Comparison of ENCODE assay signal across 15 cellular contexts in genomic region chr11:102171101-102171500, GRCh38.
A peak's percentile ranks its signal among the peaks of the same experiment; 100 is the strongest.
DNase-seq lines count a peak whose midpoint lies in the region; ATAC-seq and TF ChIP-seq lines count a peak whose summit lies in the region.
"Had no signal": no experiment of that assay in that cellular context is flagged by ENCODE, and none has a peak within 500 bp of the region (broad histone marks: within the 10 kb centered on the region; RNA-seq: fewer than 3 reads in every experiment).

No MANE protein-coding gene starts in this region.

- DNase-seq in GM23248 (peak; percentile 74), body of pancreas (no peak), left ventricle myocardium inferior (no peak), skeletal muscle cell (ENCODE audit: low read depth) (peak; percentile 42), NCI-H82 treated with DMSO at 0.1 percent for 48 hours (lab: John Stamatoyannopoulos, UW; ENCODE audit: unreplicated experiment) (no peak), SW480 (ENCODE audit: low spot score) (no peak), SIG-M5 (lab: John Stamatoyannopoulos, UW) (no peak)
- DNase-seq in activated naive CD4-positive, alpha-beta T cell treated with anti-CD3 and anti-CD28 coated beads, Interleukin-2, amount 50 U/mL, for 16 hours = no peak
- DNase-seq: CD8-positive, alpha-beta memory T cell; KBM-7; naive B cell; NCI-H446 treated with DMSO at 0.1 percent for 48 hours; stimulated activated CD4-positive, alpha-beta T cell treated with anti-CD3 and anti-CD28 coated beads, Interleukin-1b, Interleukin-23, amount 100 ng/mL, for 48 hours; stimulated activated naive CD8-positive, alpha-beta T cell treated with anti-CD3 and anti-CD28 coated beads, Interleukin-15, amount 100 ng/mL, for 72 hours; T-helper 17 cell had no signal

- H3K9ac ChIP-seq in GM23248 = peak overlapping the region; percentile 62

- peaks cover 42% of the 10 kb centered on the region for H3F3A ChIP-seq in GM23248 (ENCODE audit: insufficient read depth)

- peak; percentile 52 for ATAC-seq in body of pancreas
- ATAC-seq: stimulated activated naive CD8-positive, alpha-beta T cell treated with anti-CD3 and anti-CD28 coated beads, Interleukin-15, amount 100 ng/mL, for 72 hours; T-helper 17 cell had no signal

- H3K4me1 ChIP-seq in GM23248 (ENCODE audit: insufficient read depth) = peaks cover 54% of the 10 kb centered on the region
- peaks cover 6% of the 10 kb centered on the region for H3K4me1 ChIP-seq in body of pancreas
- peaks cover 33% of the 10 kb centered on the region for H3K4me1 ChIP-seq in left ventricle myocardium inferior

- H3K4me3 ChIP-seq in GM23248 = peak overlapping the region; percentile 56
- H3K4me3 ChIP-seq in body of pancreas = no peak overlapping the region
- H3K4me3 ChIP-seq in left ventricle myocardium inferior = no peak overlapping the region
- no peak overlapping the region for H3K4me3 ChIP-seq in skeletal muscle cell (ENCODE audit: low read depth, low read length)

- in situ Hi-C loops in GM23248 (cut with MboI) = no loop called here

- H2AFZ ChIP-seq in GM23248 = no peak overlapping the region

- no peak for TF ChIP-seq POLR2A in body of pancreas (IDR thresholded peaks at IDR 0.05)

- peak overlapping the region; percentile 80 for H3K27ac ChIP-seq in GM23248
- H3K27ac ChIP-seq in body of pancreas = peak overlapping the region in 2 of 4 donors; percentile 21 to 51
- peak overlapping the region; percentile 13 for H3K27ac ChIP-seq in left ventricle myocardium inferior (replicated peaks)

- H3K9me2 ChIP-seq in GM23248 (ENCODE audit: insufficient read depth) = no peaks in the 10 kb centered on the region

- H3K27me3 ChIP-seq in GM23248 (replicated peaks; ENCODE audit: insufficient read depth) = no peaks in the 10 kb centered on the region
- no peaks in the 10 kb centered on the region for H3K27me3 ChIP-seq in body of pancreas
- no peaks in the 10 kb centered on the region for H3K27me3 ChIP-seq in left ventricle myocardium inferior (ENCODE audit: low read depth)

- H3K9me3 ChIP-seq in GM23248 (ENCODE audit: low read depth) = no peaks in the 10 kb centered on the region
- no peaks in the 10 kb centered on the region for H3K9me3 ChIP-seq in body of pancreas
- H3K9me3 ChIP-seq in left ventricle myocardium inferior (replicated peaks) = no peaks in the 10 kb centered on the region

- peak overlapping the region; percentile 71 for H3K4me2 ChIP-seq in GM23248 (ENCODE audit: unreplicated experiment)

- TF ChIP-seq CTCF in body of pancreas (IDR thresholded peaks at IDR 0.05) (no peak), left ventricle myocardium inferior (IDR thresholded peaks at IDR 0.05; ENCODE audit: borderline replicate concordance) (no peak)

- intact Hi-C loops in body of pancreas (cut with DNase I) (no loop called here), left ventricle myocardium inferior (cut with micrococcal nuclease) (no loop called here)

- H4K20me1 ChIP-seq in GM23248 (ENCODE audit: insufficient read depth) = no peaks in the 10 kb centered on the region

- H3K79me2 ChIP-seq in GM23248 (ENCODE audit: insufficient read depth) = peaks cover 90% of the 10 kb centered on the region

- H3K36me3 ChIP-seq in GM23248 (ENCODE audit: low read depth) (peaks cover 24% of the 10 kb centered on the region; the same call in 1 of the 2 replicates), body of pancreas (replicated peaks in 1 of 2; ENCODE audit: insufficient read depth in 1 of 2, low read depth in 2 of 2) (peaks cover 0 to 2% of the 10 kb centered on the region in 2 donors), left ventricle myocardium inferior (peaks cover 12% of the 10 kb centered on the region)

Comparison
In these comparisons a context has a peak if more than half of its experiments do, and no peak if none do; other contexts are left out.
1. DNase-seq: peak in GM23248 (single experiment) and skeletal muscle cell (single experiment); none in body of pancreas (0 of 4), left ventricle myocardium inferior (single experiment), NCI-H82 treated with DMSO at 0.1 percent for 48 hours (single experiment), SW480 (single experiment), activated naive CD4-positive, alpha-beta T cell treated with anti-CD3 and anti-CD28 coated beads, Interleukin-2, amount 50 U/mL, for 16 hours (single experiment) and SIG-M5 (single experiment).